ENCODE assay signal across 10 cellular contexts in genomic region chr12:14283489-14284144, GRCh38.
DNase-seq lines count a peak whose midpoint lies in the region; ATAC-seq, FAIRE-seq and TF ChIP-seq lines count a peak whose summit lies in the region.
"Had no signal": no experiment of that assay in that cellular context is flagged by ENCODE, and none has a peak within 500 bp of the region (broad histone marks: within the 10 kb centered on the region; RNA-seq: fewer than 3 reads in every experiment).

No MANE protein-coding gene starts in this region.

- H3K4me1 Mint-ChIP-seq in H9: peaks cover 25 to 28% of the 10 kb centered on the region in 2 experiments

- no peak overlapping the region for H2BK15ac ChIP-seq in H9 (ENCODE audit: low read depth, low read length)

- no peak overlapping the region for H4K91ac ChIP-seq in H9 (ENCODE audit: insufficient read length, low read depth, low read length)

- intact Hi-C loops in left lung (cut with DNase I): no loop called here
- intact Hi-C loops in lower leg skin (cut with DNase I; ENCODE audit: low total_unique reads): no loop called here
- intact Hi-C loops in dorsolateral prefrontal cortex (cut with DNase I): no loop called here
- intact Hi-C loops in tibial artery (cut with DNase I; ENCODE audit: low total_unique reads): no loop called here

- TF ChIP-seq POLR2A in GM12891 (IDR thresholded peaks at IDR 0.05; ENCODE audit: low read depth, low read length) (no peak), lower leg skin (IDR thresholded peaks at IDR 0.05) (no peak)

- H3K4ac ChIP-seq in H9 (ENCODE audit: low read depth, low read length): no peak overlapping the region

- H3K36me3 Mint-ChIP-seq in H9 (ENCODE audit: insufficient read depth in 1 of 3, low read depth in 3 of 3): peaks cover 5 to 21% (median 5%) of the 10 kb centered on the region in 3 experiments; a peak in 6 of 7 replicates

- H3K56ac ChIP-seq in H9 (ENCODE audit: insufficient read length, low read depth, low read length): no peak overlapping the region

- H2BK120ac ChIP-seq in H9 (ENCODE audit: low read depth, low read length, poor library complexity, severe bottlenecking): no peak overlapping the region

- H3K36me3 ChIP-seq in left lung (no peaks in the 10 kb centered on the region), tibial artery (no peaks in the 10 kb centered on the region)

- H3K27me3 Mint-ChIP-seq in H9 (ENCODE audit: low read depth): peaks cover 73% of the 10 kb centered on the region

- H3K4me3 Mint-ChIP-seq in H9: peak overlapping the region; percentile 1 to 31; a peak in 4 of 5 replicates

- no CpG with 5 or more reads among the region's 6 CpGs for WGBS in H9 (ENCODE audit: extremely low coverage, insufficient read length, low lambda C conversion rate)
- WGBS in lower leg skin, 2 donors: 69 to 73% methylated on average over 6 of the region's 6 CpGs

- H3K79me1 ChIP-seq in H9 (ENCODE audit: insufficient read depth, low read depth, low read length, poor library complexity, severe bottlenecking): no peaks in the 10 kb centered on the region

- no peaks in the 10 kb centered on the region for H4K20me1 ChIP-seq in H9 (ENCODE audit: control insufficient read depth, insufficient read depth, insufficient read length)

- no peak overlapping the region for H3K14ac ChIP-seq in H9 (ENCODE audit: insufficient read depth, low read length)

- no peak overlapping the region for H3K23ac ChIP-seq in H9 (ENCODE audit: insufficient read length, low read depth, low read length)

- H4K5ac ChIP-seq in H9 (ENCODE audit: insufficient read length, low read depth, low read length): no peak overlapping the region

- FAIRE-seq in GM12891 (lab: Jason Lieb, UNC): no peak
- FAIRE-seq: colon had no signal

- H3T11ph ChIP-seq in H9 (ENCODE audit: low read length): no peak overlapping the region

- no peak overlapping the region for H2BK12ac ChIP-seq in H9 (ENCODE audit: insufficient read length, low read depth, low read length)

- H2BK20ac ChIP-seq in H9 (ENCODE audit: low read depth, low read length, poor library complexity, severe bottlenecking): no peak overlapping the region

- peak; percentile 83 for ATAC-seq in left lung

- no peak overlapping the region for H2BK5ac ChIP-seq in H9 (ENCODE audit: insufficient read length, low read length)

- H3K23me2 ChIP-seq in H9 (ENCODE audit: insufficient read length, low read depth, low read length, poor library complexity, severe bottlenecking): no peaks in the 10 kb centered on the region

- TF ChIP-seq CTCF in H9 (conservative IDR thresholded peaks at IDR 0.05) (no peak), left lung (IDR thresholded peaks at IDR 0.05) (no peak), lower leg skin (IDR thresholded peaks at IDR 0.05) (no peak), dorsolateral prefrontal cortex (IDR thresholded peaks at IDR 0.05 in 54 of 56, conservative IDR thresholded peaks at IDR 0.05 in 2 of 56; ENCODE audit: low read depth in 1 of 56, partially characterized antibody in 56 of 56) (no peak), tibial artery (IDR thresholded peaks at IDR 0.05) (no peak)

- no peak overlapping the region for H2AFZ ChIP-seq in H9 (ENCODE audit: low read length)

- H3K9me3 ChIP-seq in H9 (ENCODE audit: control insufficient read depth, low read depth, low read length): peaks cover under 1% of the 10 kb centered on the region
- peaks cover 0 to 5% of the 10 kb centered on the region in 2 donors for H3K9me3 ChIP-seq in left lung
- H3K9me3 ChIP-seq in tibial artery: no peaks in the 10 kb centered on the region

- peak overlapping the region; percentile 19 for H3K4me2 ChIP-seq in H9 (ENCODE audit: insufficient read depth, insufficient read length, low read length)

- H3K9me3 Mint-ChIP-seq in H9: peaks cover 12 to 32% of the 10 kb centered on the region in 2 experiments

- no peak overlapping the region for H4K8ac ChIP-seq in H9 (replicated peaks; ENCODE audit: insufficient read length, low read depth, low read length)

- H3K27ac ChIP-seq in H9 (ENCODE audit: insufficient read length, low read depth, low read length): no peak overlapping the region
- H3K27ac ChIP-seq in left lung: peak overlapping the region in 1 of 2 donors; percentile 15
- H3K27ac ChIP-seq in substantia nigra (ENCODE audit: low read depth, low read length, poor library complexity, severe bottlenecking): no peak overlapping the region
- no peak overlapping the region for H3K27ac ChIP-seq in dorsolateral prefrontal cortex
- no peak overlapping the region for H3K27ac ChIP-seq in tibial artery

- no peak overlapping the region for H3K18ac ChIP-seq in H9 (ENCODE audit: insufficient read length, low read depth, low read length)

- H3K27me3 ChIP-seq in H9 (ENCODE audit: insufficient read depth, low read length) (peaks cover 43% of the 10 kb centered on the region), left lung (no peaks in the 10 kb centered on the region), dorsolateral prefrontal cortex (no peaks in the 10 kb centered on the region), tibial artery (no peaks in the 10 kb centered on the region)

- peak overlapping the region; percentile 11 to 95 (median 21); a peak in 6 of 7 replicates for H3K27ac Mint-ChIP-seq in H9

- no peaks in the 10 kb centered on the region for H3K79me2 ChIP-seq in H9 (ENCODE audit: insufficient read depth, low read length)

- H2AK5ac ChIP-seq in H9 (ENCODE audit: insufficient read length, low read length): no peak overlapping the region

- DNase-seq in GM12891 (ENCODE audit: insufficient read length, low spot score) (no peak), H9 (no peak), NCI-H146 (lab: John Stamatoyannopoulos, UW) (peak; percentile 86), left lung (no peak), lower leg skin (ENCODE audit: low spot score in 2 of 2) (no peak), substantia nigra (lab: John Stamatoyannopoulos, UW) (no peak), dorsolateral prefrontal cortex (no peak), tibial artery (no peak)
- DNase-seq: SIG-M5 had no signal

- H3K4me3 ChIP-seq in left lung (no peak overlapping the region), lower leg skin (ENCODE audit: low read depth, poor library complexity, severe bottlenecking) (no peak overlapping the region), dorsolateral prefrontal cortex (no peak overlapping the region), tibial artery (no peak overlapping the region)

- H3K4me1 ChIP-seq in H9 (ENCODE audit: insufficient read depth, low read length): peaks cover 4% of the 10 kb centered on the region; the same call in 1 of the 2 replicates
- peaks cover 0 to 10% of the 10 kb centered on the region in 2 donors for H3K4me1 ChIP-seq in left lung
- H3K4me1 ChIP-seq in tibial artery: no peaks in the 10 kb centered on the region

- no peak overlapping the region for H3K9ac ChIP-seq in H9 (ENCODE audit: extremely low read depth, insufficient read length, low read length)

TF ChIP-seq in GM12891, 5 proteins besides CTCF, POLR2A, EP300 and RAD21:
- no peak for TF ChIP-seq TAF1 (IDR thresholded peaks at IDR 0.05; ENCODE audit: low read depth, low read length)
- peak; percentile 55; the same call in 1 of the 2 replicates for TF ChIP-seq SPI1 (IDR thresholded peaks at IDR 0.05; ENCODE audit: low read depth, low read length)
- TF ChIP-seq PAX5 (IDR thresholded peaks at IDR 0.05; ENCODE audit: insufficient read depth, low read length, severe bottlenecking): peak; percentile 92
- no peak for TF ChIP-seq POU2F2 (IDR thresholded peaks at IDR 0.05; ENCODE audit: low read depth, low read length)
- TF ChIP-seq POLR2AphosphoS5 (IDR thresholded peaks at IDR 0.05; ENCODE audit: low read depth, low read length): no peak
TF ChIP-seq in GM12891: peak in this region for 2.
